Comparison of ENCODE assay signal across 29 cellular contexts in genomic region chr9:12748954-12749353, GRCh38. TPM values are rescaled to one million over a fixed set of nuclear protein-coding genes. Genes with fewer than 3 reads are reported as not detected.
"Had no signal": no experiment of that assay in that cellular context is flagged by ENCODE, and none has a peak within 500 bp of the region (broad histone marks: within the 10 kb centered on the region; RNA-seq: fewer than 3 reads in every experiment).

No MANE protein-coding gene starts in this region.

- DNase-seq: activated CD4-positive, alpha-beta T cell treated with anti-CD3 and anti-CD28 coated beads, Interleukin-2, amount 10 ng/mL, durations not matched to agents 24 days and 14 days; activated CD4-positive, alpha-beta T cell treated with anti-CD3 and anti-CD28 coated beads, Interleukin-2, amount 50 U/mL, for 48 hours; activated CD8-positive, alpha-beta T cell treated with anti-CD3 and anti-CD28 coated beads, Interleukin-2, amount 10 ng/mL, durations not matched to agents 7 days and 5 days; activated gamma-delta T cell; activated naive CD4-positive, alpha-beta T cell treated with Interleukin-2 at 50 U/mL for 16 hours; activated naive CD8-positive, alpha-beta T cell treated with anti-CD3 and anti-CD28 coated beads, Interleukin-2, amount 10 ng/mL, durations not matched to agents 7 days and 5 days; activated T-cell treated with anti-CD3 and anti-CD28 coated beads, Interleukin-2, amount 50 U/mL, for 24 hours; body of pancreas; caudate nucleus; Karpas-422; KBM-7; MG63; NCI-H1048; NCI-H1105 treated with DMSO at 0.1 percent for 48 hours; NCI-H1436; NCI-H1694; NCI-H1930; NCI-H2081 treated with DMSO at 0.1 percent for 48 hours; NCI-H345; NCI-H524 treated with DMSO at 0.1 percent for 48 hours; SHP77; SJCRH30; T1000 had no signal

- H3K27ac ChIP-seq: body of pancreas, SJCRH30, SK-N-MC had no signal

RNA-seq across cellular contexts. Expression of gene LURAP1L, which starts 25.9 kb away (rescaled TPM):
- total RNA-seq: activated CD4-positive, alpha-beta T cell treated with anti-CD3 and anti-CD28 coated beads, Interleukin-2, amount 10 ng/mL, durations not matched to agents 24 days and 14 days; activated CD8-positive, alpha-beta T cell treated with anti-CD3 and anti-CD28 coated beads, Interleukin-2, amount 10 ng/mL, durations not matched to agents 7 days and 5 days; activated naive CD8-positive, alpha-beta T cell treated with anti-CD3 and anti-CD28 coated beads, Interleukin-2, amount 10 ng/mL, durations not matched to agents 7 days and 5 days; activated T-helper 2 cell treated with anti-CD3 and anti-CD28 coated beads, Interferon-gamma antibody, Interleukin-2, Interleukin-4, amounts not matched to agents 10 μg/mL and 5 μg/mL and 100 μg/mL, durations not matched to agents 14 hours and 24 hours and 36 hours; T-helper 1 cell treated with Interleukin-12 subunit alpha and Interleukin-12 subunit beta and Interleukin-4 antibody, amounts not matched to agents 30 ng/mL and 1 ng/mL, for 36 hours; T-helper 2 cell treated with Interferon-gamma antibody and Interleukin-4, amounts not matched to agents 100 ng/mL and 5 ng/mL, for 36 hours had no signal

RNA-seq across cellular contexts. Expression of gene TYRP1, which starts 55.8 kb away (rescaled TPM):
- total RNA-seq: activated CD4-positive, alpha-beta T cell treated with anti-CD3 and anti-CD28 coated beads, Interleukin-2, amount 10 ng/mL, durations not matched to agents 24 days and 14 days; activated CD8-positive, alpha-beta T cell treated with anti-CD3 and anti-CD28 coated beads, Interleukin-2, amount 10 ng/mL, durations not matched to agents 7 days and 5 days; activated naive CD8-positive, alpha-beta T cell treated with anti-CD3 and anti-CD28 coated beads, Interleukin-2, amount 10 ng/mL, durations not matched to agents 7 days and 5 days; activated T-helper 2 cell treated with anti-CD3 and anti-CD28 coated beads, Interferon-gamma antibody, Interleukin-2, Interleukin-4, amounts not matched to agents 10 μg/mL and 5 μg/mL and 100 μg/mL, durations not matched to agents 14 hours and 24 hours and 36 hours; body of pancreas; bronchial epithelial cell; NCI-H460; T-helper 1 cell treated with Interleukin-12 subunit alpha and Interleukin-12 subunit beta and Interleukin-4 antibody, amounts not matched to agents 30 ng/mL and 1 ng/mL, for 36 hours; T-helper 2 cell treated with Interferon-gamma antibody and Interleukin-4, amounts not matched to agents 100 ng/mL and 5 ng/mL, for 36 hours had no signal
